ENCODE assay signal across 1 cellular context in genomic region chr6:30769853-30770160, GRCh38.
A peak's percentile ranks its signal among the peaks of the same experiment; 100 is the strongest.
TF ChIP-seq lines count a peak whose summit lies in the region.

No MANE protein-coding gene starts in this region.

TF ChIP-seq in HepG2, 621 proteins besides CTCF, POLR2A, EP300 and RAD21 (continued from another document):
- TF ChIP-seq RNF219 (CRISPR knock-in tag; IDR thresholded peaks at IDR 0.05): peak; percentile 36; the same call in 1 of the 2 replicates
- TF ChIP-seq HHEX (CRISPR knock-in tag; IDR thresholded peaks at IDR 0.05): no peak
- TF ChIP-seq GATAD1 (CRISPR knock-in tag; IDR thresholded peaks at IDR 0.05): no peak
- no peak for TF ChIP-seq ZBTB10 (CRISPR knock-in tag; IDR thresholded peaks at IDR 0.05; ENCODE audit: borderline replicate concordance)
- TF ChIP-seq CHD4 (IDR thresholded peaks at IDR 0.05; ENCODE audit: borderline replicate concordance, low read length): peak; percentile 64; the same call in 1 of the 2 replicates
- TF ChIP-seq ISL2 (CRISPR knock-in tag; IDR thresholded peaks at IDR 0.05): no peak
- TF ChIP-seq ARNTL (CRISPR knock-in tag; IDR thresholded peaks at IDR 0.05): 0 out of 2 replicates have a peak, but pooled peaks have one; percentile 11
- TF ChIP-seq ASH2L (IDR thresholded peaks at IDR 0.05; ENCODE audit: insufficient read length, low read depth, low read length): peak; percentile 81
- TF ChIP-seq NCOR1 (IDR thresholded peaks at IDR 0.05; ENCODE audit: borderline replicate concordance, low read length): 0 out of 2 replicates have a peak, but pooled peaks have one; percentile 21
- TF ChIP-seq AHR (CRISPR knock-in tag; IDR thresholded peaks at IDR 0.05): no peak
- TF ChIP-seq TFAP4 (IDR thresholded peaks at IDR 0.05; ENCODE audit: borderline replicate concordance, low read depth): no peak
- no peak for TF ChIP-seq POLR2AphosphoS5 (IDR thresholded peaks at IDR 0.05; ENCODE audit: low read depth, low read length)
- no peak for TF ChIP-seq ZFP62 (CRISPR knock-in tag; IDR thresholded peaks at IDR 0.05)
- TF ChIP-seq ZNF615 (CRISPR knock-in tag; IDR thresholded peaks at IDR 0.05; ENCODE audit: borderline replicate concordance): 0 out of 2 replicates have a peak, but pooled peaks have one; percentile 29
- TF ChIP-seq PAWR (CRISPR knock-in tag; IDR thresholded peaks at IDR 0.05; ENCODE audit: borderline replicate concordance): no peak
- TF ChIP-seq ZNF709 (CRISPR knock-in tag; IDR thresholded peaks at IDR 0.05): no peak
- TF ChIP-seq ZSCAN21 (CRISPR knock-in tag; IDR thresholded peaks at IDR 0.05; ENCODE audit: borderline replicate concordance): no peak
- peak; percentile 87 for TF ChIP-seq PRPF4 (IDR thresholded peaks at IDR 0.05; ENCODE audit: low read depth, low read length, poor library complexity, severe bottlenecking)
- TF ChIP-seq ZNF775 (CRISPR knock-in tag; IDR thresholded peaks at IDR 0.05; ENCODE audit: borderline replicate concordance): no peak
- no peak for TF ChIP-seq NCOA2 (CRISPR knock-in tag; IDR thresholded peaks at IDR 0.05)
- TF ChIP-seq ZNF343 (CRISPR knock-in tag; IDR thresholded peaks at IDR 0.05): no peak
- TF ChIP-seq HMGXB4 (CRISPR knock-in tag; IDR thresholded peaks at IDR 0.05; ENCODE audit: borderline replicate concordance in 1 of 2, low read depth in 1 of 2): no peak
- TF ChIP-seq ZGPAT (CRISPR knock-in tag; IDR thresholded peaks at IDR 0.05): 0 out of 2 replicates have a peak, but pooled peaks have one; percentile 7
- no peak for TF ChIP-seq ZNF562 (CRISPR knock-in tag; IDR thresholded peaks at IDR 0.05; ENCODE audit: borderline replicate concordance)
- TF ChIP-seq STAG1 (CRISPR knock-in tag; IDR thresholded peaks at IDR 0.05): no peak
- TF ChIP-seq ZNF839 (CRISPR knock-in tag; IDR thresholded peaks at IDR 0.05; ENCODE audit: borderline replicate concordance): no peak
- no peak for TF ChIP-seq ZMYM3 (CRISPR knock-in tag; IDR thresholded peaks at IDR 0.05)
- TF ChIP-seq E2F2 (CRISPR knock-in tag; IDR thresholded peaks at IDR 0.05; ENCODE audit: borderline replicate concordance): no peak
- TF ChIP-seq CREB1 (IDR thresholded peaks at IDR 0.05): no peak
- TF ChIP-seq CREB1 (CRISPR knock-in tag; IDR thresholded peaks at IDR 0.05): 0 out of 2 replicates have a peak, but pooled peaks have one; percentile 1
- no peak for TF ChIP-seq FLYWCH1 (CRISPR knock-in tag; IDR thresholded peaks at IDR 0.05)
- no peak for TF ChIP-seq DNMT1 (CRISPR knock-in tag; IDR thresholded peaks at IDR 0.05)
- TF ChIP-seq ZNF253 (CRISPR knock-in tag; IDR thresholded peaks at IDR 0.05; ENCODE audit: borderline replicate concordance): no peak
- TF ChIP-seq ZNF33B (CRISPR knock-in tag; IDR thresholded peaks at IDR 0.05): no peak
- TF ChIP-seq ZNF24 (IDR thresholded peaks at IDR 0.05): 0 out of 2 replicates have a peak, but pooled peaks have one; percentile 10
- no peak for TF ChIP-seq HMGXB3 (CRISPR knock-in tag; IDR thresholded peaks at IDR 0.05; ENCODE audit: borderline replicate concordance)
- no peak; the same call in 1 of the 2 replicates for TF ChIP-seq MIER2 (CRISPR knock-in tag; IDR thresholded peaks at IDR 0.05)
- no peak for TF ChIP-seq TIGD3 (CRISPR knock-in tag; IDR thresholded peaks at IDR 0.05; ENCODE audit: borderline replicate concordance)
- TF ChIP-seq ZNF710 (CRISPR knock-in tag; IDR thresholded peaks at IDR 0.05; ENCODE audit: borderline replicate concordance): 0 out of 2 replicates have a peak, but pooled peaks have one; percentile 5
- TF ChIP-seq ATF6 (CRISPR knock-in tag; conservative IDR thresholded peaks at IDR 0.05): no peak; the same call in 1 of the 2 replicates
- TF ChIP-seq HNRNPH1 (optimal IDR thresholded peaks at IDR 0.05; ENCODE audit: low read depth, low read length): peak; percentile 0
- no peak for TF ChIP-seq ZNF850 (CRISPR knock-in tag; conservative IDR thresholded peaks at IDR 0.05)
